Comparison of ENCODE assay signal across 8 cellular contexts in the genomic region with DNA sequence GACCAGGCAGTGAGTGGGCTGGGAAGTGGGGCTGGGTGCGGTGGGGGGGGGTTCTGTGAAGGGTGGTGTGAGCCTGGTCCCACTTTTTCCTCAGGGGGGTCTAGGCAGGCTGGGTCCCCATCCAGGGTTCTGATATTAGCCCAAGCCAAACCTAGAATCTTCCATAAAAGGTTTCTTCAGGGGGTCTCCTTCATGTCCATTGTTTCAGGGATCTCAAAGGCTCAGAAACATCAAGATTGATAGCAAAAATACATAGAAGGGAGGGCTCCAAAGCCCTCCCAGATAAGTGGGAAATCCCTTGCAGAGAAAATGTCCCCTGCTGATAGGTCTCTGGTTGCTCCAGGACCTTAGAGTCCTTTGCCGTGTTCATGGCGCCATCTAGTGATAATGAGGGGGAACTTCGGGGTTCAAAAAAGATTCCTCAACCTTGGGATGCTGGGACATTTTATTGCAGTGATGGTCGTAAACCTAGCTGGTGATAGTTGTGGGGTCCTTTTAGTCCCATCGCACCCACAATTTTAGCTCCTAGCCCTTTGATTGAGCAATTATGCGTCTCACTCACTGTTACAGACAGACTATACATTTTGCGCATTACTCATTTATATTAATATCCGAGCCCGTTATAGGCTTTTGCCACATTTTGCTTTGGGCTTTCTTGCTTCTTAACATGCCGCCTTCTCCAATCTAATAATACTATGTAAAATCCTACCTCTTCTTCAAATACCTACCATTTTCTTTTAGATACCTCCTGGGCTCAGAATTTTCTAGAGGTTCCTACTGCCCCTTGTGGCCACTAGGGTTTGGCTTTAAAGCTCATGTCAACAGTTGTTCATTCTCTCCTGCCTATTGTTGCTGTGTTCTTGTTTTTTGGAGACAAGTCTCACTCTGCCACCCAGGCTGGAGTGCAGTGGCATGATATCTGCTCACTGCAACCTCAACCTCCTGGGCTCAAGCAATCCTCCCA. TPM values are rescaled to one million over a fixed set of nuclear protein-coding genes. Genes with fewer than 3 reads are reported as not detected.
DNase-seq lines count a peak whose midpoint lies in the region; ATAC-seq and TF ChIP-seq lines count a peak whose summit lies in the region.

No MANE protein-coding gene starts in this region.

- no peaks in the 10 kb centered on the region for H3K9me3 Mint-ChIP-seq in Caco-2 (ENCODE audit: unreplicated experiment)
- H3K9me3 Mint-ChIP-seq in activated CD4-positive, alpha-beta memory T cell treated with anti-CD3 and anti-CD28 coated beads for 36 hours, result no peaks in the 10 kb centered on the region
- no peaks in the 10 kb centered on the region for H3K9me3 Mint-ChIP-seq in neural crest cell

- H3K4me3 Mint-ChIP-seq in Caco-2 (ENCODE audit: unreplicated experiment) (peak overlapping the region; percentile 0), neural crest cell (peak overlapping the region; percentile 39)
- no peak overlapping the region for H3K4me3 Mint-ChIP-seq in activated CD4-positive, alpha-beta memory T cell treated with anti-CD3 and anti-CD28 coated beads for 36 hours

- peaks cover 18% of the 10 kb centered on the region for H3K36me3 ChIP-seq in Caco-2 (ENCODE audit: control insufficient read depth, insufficient read depth, low read length)

- intact Hi-C loops in Caco-2 (cut with micrococcal nuclease; ENCODE audit: unreplicated experiment), result loop anchor here (1.0 to 10.0 kb wide), 8 partner anchors 36 to 357 kb away; partner anchors contain the start of genes ATP5MC1 and SNF8
- intact Hi-C loops in activated CD4-positive, alpha-beta memory T cell treated with anti-CD3 and anti-CD28 coated beads for 36 hours (cut with micrococcal nuclease), result loop anchor here (1.0 to 5.0 kb wide), 3 partner anchors 80 to 227 kb away; no protein-coding TSS in a partner anchor

- CTCF ChIA-PET in Caco-2 (lab: Charles Lee), result interaction anchor here (0.5 to 8.2 kb wide), 62 partner anchors 8 to 406 kb away, joined by 3 to 136 read pairs (median 5); partner anchors contain the start of genes ATP5MC1, HOXB9, IGF2BP1 and SNF8
- CTCF ChIA-PET in activated CD4-positive, alpha-beta memory T cell treated with anti-CD3 and anti-CD28 coated beads for 36 hours (lab: Charles Lee), result interaction anchor here (0.6 to 3.6 kb wide), 49 partner anchors 8 to 365 kb away, joined by 3 to 23 read pairs (median 4); partner anchors contain the start of genes ATP5MC1, SNF8 and UBE2Z

- H3K36me3 Mint-ChIP-seq in Caco-2 (ENCODE audit: insufficient read depth, unreplicated experiment), result peaks cover 98% of the 10 kb centered on the region
- no peaks in the 10 kb centered on the region for H3K36me3 Mint-ChIP-seq in activated CD4-positive, alpha-beta memory T cell treated with anti-CD3 and anti-CD28 coated beads for 36 hours
- H3K36me3 Mint-ChIP-seq in neural crest cell (ENCODE audit: low read depth), result peaks cover 23% of the 10 kb centered on the region

- DNase-seq in Caco-2 (peak; percentile 92 to 93), HK-2 (ENCODE audit: unreplicated experiment) (peak; percentile 59), NCI-H526 treated with DMSO at 0.1 percent for 48 hours (lab: John Stamatoyannopoulos, UW) (peak; percentile 70), fibroblast of mammary gland (ENCODE audit: low read depth) (peak; percentile 78), neural crest cell (ENCODE audit: low read depth, low spot score) (peak; percentile 48)
- DNase-seq in activated CD4-positive, alpha-beta memory T cell treated with anti-CD3 and anti-CD28 coated beads for 36 hours, result peak; percentile 55

- H3K27ac Mint-ChIP-seq in Caco-2 (ENCODE audit: unreplicated experiment) (peak overlapping the region; percentile 34), neural crest cell (ENCODE audit: unreplicated experiment) (no peak overlapping the region)
- H3K27ac Mint-ChIP-seq in activated CD4-positive, alpha-beta memory T cell treated with anti-CD3 and anti-CD28 coated beads for 36 hours, result no peak overlapping the region

- H3K27me3 ChIP-seq in Caco-2 (replicated peaks; ENCODE audit: control insufficient read depth, insufficient read depth, low read length), result no peaks in the 10 kb centered on the region

- H3K9me3 ChIP-seq in Caco-2, result no peaks in the 10 kb centered on the region

- peak; percentile 98 to 99 for TF ChIP-seq CTCF in Caco-2 (IDR thresholded peaks at IDR 0.05; ENCODE audit: insufficient read depth in 1 of 2, low read depth in 1 of 2, low read length in 1 of 2, severe bottlenecking in 1 of 2, unreplicated experiment in 1 of 2)
- peak; percentile 95 for TF ChIP-seq CTCF in fibroblast of mammary gland (conservative IDR thresholded peaks at IDR 0.05; ENCODE audit: control insufficient read depth, insufficient read depth, low read depth, low read length)
- TF ChIP-seq CTCF in neural crest cell (conservative IDR thresholded peaks at IDR 0.05), result peak; percentile 83

- H3K4me3 ChIP-seq in Caco-2 (ENCODE audit: low read depth, low read length) (no peak overlapping the region), fibroblast of mammary gland (ENCODE audit: control insufficient read depth, low read depth, low read length) (no peak overlapping the region)

- no peak for ATAC-seq in GM21367 (IDR thresholded peaks at IDR 0.05; ENCODE audit: unreplicated experiment)
- ATAC-seq in HG03159 (IDR thresholded peaks at IDR 0.05; ENCODE audit: unreplicated experiment), result no peak

- no TSS peak for BruUV-seq in Caco-2 (replicated peaks; lab: Mats Ljungman, UMichigan)

- H3K4me1 Mint-ChIP-seq in Caco-2 (ENCODE audit: low read depth, unreplicated experiment) (peaks cover 52% of the 10 kb centered on the region), neural crest cell (peaks cover 17% of the 10 kb centered on the region)
- no peaks in the 10 kb centered on the region for H3K4me1 Mint-ChIP-seq in activated CD4-positive, alpha-beta memory T cell treated with anti-CD3 and anti-CD28 coated beads for 36 hours (ENCODE audit: low read depth)

- H3K4me1 ChIP-seq in Caco-2, result peaks cover 21% of the 10 kb centered on the region

- H3K27me3 Mint-ChIP-seq in Caco-2 (ENCODE audit: insufficient read depth, unreplicated experiment) (no peaks in the 10 kb centered on the region), neural crest cell (ENCODE audit: low read depth) (no peaks in the 10 kb centered on the region)
- peaks cover 3% of the 10 kb centered on the region for H3K27me3 Mint-ChIP-seq in activated CD4-positive, alpha-beta memory T cell treated with anti-CD3 and anti-CD28 coated beads for 36 hours

- POLR2A ChIA-PET in Caco-2 (lab: Charles Lee), result interaction anchor here (0.5 to 1.6 kb wide), 9 partner anchors 8 to 140 kb away, joined by 4 to 23 read pairs (median 8); partner anchors contain the start of genes ATP5MC1, IGF2BP1 and SNF8
- POLR2A ChIA-PET in activated CD4-positive, alpha-beta memory T cell treated with anti-CD3 and anti-CD28 coated beads for 36 hours (lab: Charles Lee), result no interaction called here

RNA-seq across cellular contexts. Expression of gene IGF2BP1, which starts 35.1 kb away (rescaled TPM):
- total RNA-seq in Caco-2 (2022) (583 and 601 TPM in 2 replicates), neural crest cell (536 and 543 TPM in 2 replicates)
- under 1 TPM; 0.22 to 0.29 TPM for total RNA-seq in activated CD4-positive, alpha-beta memory T cell treated with anti-CD3 and anti-CD28 coated beads for 36 hours

Comparison
In these comparisons a context has a peak if more than half of its experiments do, and no peak if none do; other contexts are left out.
1. RNA of gene IGF2BP1, which starts 35.1 kb away (total RNA-seq): 583 to 601 TPM in Caco-2 and 536 to 543 TPM in neural crest cell; 0.22 to 0.29 TPM in activated CD4-positive, alpha-beta memory T cell treated with anti-CD3 and anti-CD28 coated beads for 36 hours; every median in the first group is over 100 times any median in the second.
2. Peak in every context shown above with its lines, with median percentiles within 50 percentile points of each other: DNase-seq and CTCF ChIP-seq.